Comparison of ENCODE assay signal across 8 cellular contexts in genomic region chr12:6535960-6536847, GRCh38. TPM values are rescaled to one million over a fixed set of nuclear protein-coding genes. Genes with fewer than 3 reads are reported as not detected.
DNase-seq lines count a peak whose midpoint lies in the region; ATAC-seq and TF ChIP-seq lines count a peak whose summit lies in the region.

No MANE protein-coding gene starts in this region.

- peak overlapping the region; percentile 94 for H3K9ac ChIP-seq in KMS-11

- peak overlapping the region; percentile 74 for H3K4me2 ChIP-seq in KMS-11

- peaks cover 18% of the 10 kb centered on the region; the same call in 1 of the 2 replicates for H4K20me1 ChIP-seq in KMS-11 (ENCODE audit: insufficient read depth)

- H3K79me2 ChIP-seq in KMS-11 (ENCODE audit: insufficient read depth, low read depth) = peaks cover 43% of the 10 kb centered on the region

- WGBS in body of pancreas, 2 donors = 68 to 75% methylated on average over 8 to 9 of the region's 10 CpGs

- TF ChIP-seq CTCF in AG04450 (IDR thresholded peaks at IDR 0.05; ENCODE audit: low read depth, low read length) (no peak), KMS-11 (conservative IDR thresholded peaks at IDR 0.05; ENCODE audit: low read depth, low read length) (no peak), body of pancreas (IDR thresholded peaks at IDR 0.05) (no peak)

- H3K27me3 ChIP-seq in AG04450 (ENCODE audit: control insufficient read depth, insufficient read depth, low read length) (no peaks in the 10 kb centered on the region), KMS-11 (ENCODE audit: insufficient read depth, low read depth) (no peaks in the 10 kb centered on the region), body of pancreas (no peaks in the 10 kb centered on the region), mononuclear cell (ENCODE audit: insufficient read depth, low read length) (no peaks in the 10 kb centered on the region)

- peaks cover 21% of the 10 kb centered on the region for H3K4me1 ChIP-seq in KMS-11 (ENCODE audit: low read depth, poor library complexity, severe bottlenecking)
- peaks cover 44% of the 10 kb centered on the region for H3K4me1 ChIP-seq in body of pancreas
- peaks cover 78% of the 10 kb centered on the region for H3K4me1 ChIP-seq in mononuclear cell (ENCODE audit: insufficient read depth, low read length)

- no peak for TF ChIP-seq POLR2A in body of pancreas (IDR thresholded peaks at IDR 0.05)

- H3K36me3 ChIP-seq in KMS-11 (ENCODE audit: insufficient read depth) (peaks cover 9% of the 10 kb centered on the region; the same call in 1 of the 2 replicates), body of pancreas (replicated peaks in 1 of 2; ENCODE audit: insufficient read depth in 1 of 2, low read depth in 2 of 2) (peaks cover 0 to 17% of the 10 kb centered on the region in 2 donors)

- intact Hi-C loops in body of pancreas (cut with DNase I) = no loop called here

- H2AFZ ChIP-seq in KMS-11 (ENCODE audit: low read depth) = no peak overlapping the region

- H3K4me3 ChIP-seq in AG04450 (ENCODE audit: low read depth, low read length) = peak overlapping the region; percentile 97
- no peak overlapping the region for H3K4me3 ChIP-seq in KMS-11 (IDR thresholded peaks at IDR 0.05; ENCODE audit: insufficient read depth, low read depth, low read length)
- H3K4me3 ChIP-seq in body of pancreas = no peak overlapping the region
- H3K4me3 ChIP-seq in mononuclear cell (ENCODE audit: low read length) = peak overlapping the region; percentile 97

- H3K9me3 ChIP-seq in AG04450 (ENCODE audit: control insufficient read depth, insufficient read depth, low read length) = peaks cover 7% of the 10 kb centered on the region; the same call in 1 of the 2 replicates
- no peaks in the 10 kb centered on the region for H3K9me3 ChIP-seq in body of pancreas
- no peaks in the 10 kb centered on the region for H3K9me3 ChIP-seq in mononuclear cell (ENCODE audit: low read depth, low read length)

- no peak for ATAC-seq in body of pancreas
- no peak for ATAC-seq in HG03135 (IDR thresholded peaks at IDR 0.05; ENCODE audit: unreplicated experiment)

- DNase-seq in AG04450 (ENCODE audit: low read depth, low spot score) (no peak), body of pancreas (no peak), pons (ENCODE audit: low spot score) (no peak), A172 (ENCODE audit: low spot score) (no peak), NCI-H2196 treated with DMSO at 0.1 percent for 48 hours (lab: John Stamatoyannopoulos, UW; ENCODE audit: unreplicated experiment) (no peak)

- POLR2A ChIA-PET in AG04450 (lab: Yijun Ruan, JAX) = interaction anchor here (0.6 to 7.7 kb wide), 5 partner anchors 16 to 200 kb away, joined by 5 to 218 read pairs (median 13); partner anchors contain the start of genes IFFO1 and ZNF384

- peak overlapping the region; percentile 82 for H3K27ac ChIP-seq in AG04450 (ENCODE audit: low read depth, low read length)
- H3K27ac ChIP-seq in KMS-11 = peak overlapping the region; percentile 99
- peak overlapping the region in 3 of 4 donors; percentile 80 to 95 (median 91) for H3K27ac ChIP-seq in body of pancreas

- CTCF ChIA-PET in AG04450 (lab: Charles Lee) = interaction anchor here (0.7 to 0.9 kb wide), 4 partner anchors 14 to 201 kb away, joined by 3 to 7 read pairs (median 3); no protein-coding TSS in a partner anchor

RNA-seq across cellular contexts. Expression of gene GAPDH, which starts 1.9 kb away (rescaled TPM):
- polyA plus RNA-seq in AG04450 (2011; rRNA removed) = 9,160 and 11,356 TPM in 2 replicates
- polyA minus RNA-seq in AG04450 (2011; rRNA and poly(A)+ RNA removed) = 15,456 and 19,888 TPM in 2 replicates
- total RNA-seq in body of pancreas (100 to 1,000 TPM; 311 to 476 TPM), mononuclear cell (2,093 TPM)
- total RNA-seq in A172 (2014; rRNA removed; shearing (Covaris generic)) = 3,748 and 4,015 TPM in 2 replicates

RNA-seq across cellular contexts. Expression of gene IFFO1, which starts 19.6 kb away (rescaled TPM):
- 23.8 and 24.2 TPM in 2 replicates for polyA plus RNA-seq in AG04450 (2011; rRNA removed)
- 17.8 and 18.2 TPM in 2 replicates for polyA minus RNA-seq in AG04450 (2011; rRNA and poly(A)+ RNA removed)
- total RNA-seq in body of pancreas = 10 to 100 TPM; 11.4 to 13.2 TPM
- total RNA-seq in mononuclear cell = 8.0 TPM
- total RNA-seq in A172 (2014; rRNA removed; shearing (Covaris generic)) = 2.1 TPM in 2 replicates

RNA-seq across cellular contexts. Expression of gene NOP2, which starts 31.9 kb away (rescaled TPM):
- polyA plus RNA-seq in AG04450 (2011; rRNA removed) = 35.7 and 41.3 TPM in 2 replicates
- polyA minus RNA-seq in AG04450 (2011; rRNA and poly(A)+ RNA removed) = 31.7 and 43.9 TPM in 2 replicates
- 10 to 100 TPM; 10.9 to 83.1 TPM for total RNA-seq in body of pancreas
- 44.2 TPM for total RNA-seq in mononuclear cell
- total RNA-seq in A172 (2014; rRNA removed; shearing (Covaris generic)) = 53.9 and 59.8 TPM in 2 replicates

RNA-seq across cellular contexts. Expression of gene NCAPD2, which starts 42.3 kb away (rescaled TPM):
- 36.1 and 38.4 TPM in 2 replicates for polyA plus RNA-seq in AG04450 (2011; rRNA removed)
- 55.6 and 63.1 TPM in 2 replicates for polyA minus RNA-seq in AG04450 (2011; rRNA and poly(A)+ RNA removed)
- total RNA-seq in body of pancreas = 10 to 100 TPM in 1 of 2 donors, 1 to 10 TPM in 1; 9.3 to 46.1 TPM
- total RNA-seq in mononuclear cell = 7.5 TPM
- 46.2 and 60.2 TPM in 2 replicates for total RNA-seq in A172 (2014; rRNA removed; shearing (Covaris generic))

RNA-seq across cellular contexts. Expression of gene MRPL51, which starts 43.1 kb away (rescaled TPM):
- polyA plus RNA-seq in AG04450 (2011; rRNA removed) = 120 and 165 TPM in 2 replicates
- polyA minus RNA-seq in AG04450 (2011; rRNA and poly(A)+ RNA removed) = 30.0 and 35.1 TPM in 2 replicates
- total RNA-seq in body of pancreas = 10 to 100 TPM; 23.6 to 25.1 TPM
- total RNA-seq in mononuclear cell = 14.7 TPM
- total RNA-seq in A172 (2014; rRNA removed; shearing (Covaris generic)) = 116 and 166 TPM in 2 replicates

Comparison
In these comparisons a context has a peak if more than half of its experiments do, and no peak if none do; other contexts are left out.
1. H3K4me3 ChIP-seq: peak in AG04450 (single experiment) and mononuclear cell (single experiment); none in KMS-11 (single experiment) and body of pancreas (0 of 2).
2. Peak in every context shown above with its lines, with median percentiles within 50 percentile points of each other: H3K27ac ChIP-seq.